10 cellular contexts compared by ENCODE assay signal in genomic region chr12:117472983-117473382, GRCh38.
DNase-seq lines count a peak whose midpoint lies in the region; ATAC-seq and TF ChIP-seq lines count a peak whose summit lies in the region.
"Had no signal": no experiment of that assay in that cellular context is flagged by ENCODE, and none has a peak within 500 bp of the region (broad histone marks: within the 10 kb centered on the region; RNA-seq: fewer than 3 reads in every experiment).

No MANE protein-coding gene starts in this region.

- no peaks in the 10 kb centered on the region for H3K4me1 Mint-ChIP-seq in mesothelial cell of epicardium

- H3K18ac ChIP-seq in mesenchymal stem cell (ENCODE audit: low read depth in 1 of 2, low read length in 2 of 2), result no peak overlapping the region

- H2AFZ ChIP-seq in DND-41 (ENCODE audit: low read depth, low read length) (no peak overlapping the region), mesenchymal stem cell (ENCODE audit: low read depth, low read length) (no peak overlapping the region)

- H2BK15ac ChIP-seq in mesenchymal stem cell (ENCODE audit: low read depth, poor library complexity, severe bottlenecking), result no peak overlapping the region

- H3K79me2 ChIP-seq in DND-41 (ENCODE audit: insufficient read depth, low read length), result no peaks in the 10 kb centered on the region

- no peak overlapping the region for H4K8ac ChIP-seq in mesenchymal stem cell (ENCODE audit: low read length)

- intact Hi-C loops in body of pancreas (cut with DNase I), result no loop called here

- H3K9me3 ChIP-seq in DND-41 (ENCODE audit: insufficient read depth, low read length, severe bottlenecking) (peaks cover 2% of the 10 kb centered on the region), body of pancreas (no peaks in the 10 kb centered on the region), mesenchymal stem cell (ENCODE audit: control insufficient read depth, low read length) (peaks cover 15% of the 10 kb centered on the region)

- H3K9me3 Mint-ChIP-seq in mesothelial cell of epicardium, result peaks cover 7% of the 10 kb centered on the region

- H3K23ac ChIP-seq in mesenchymal stem cell (ENCODE audit: low read length in 2 of 2), result no peak overlapping the region

- H4K20me1 ChIP-seq in DND-41 (ENCODE audit: insufficient read depth, low read length), result no peaks in the 10 kb centered on the region

- no peak overlapping the region for H3K27ac Mint-ChIP-seq in mesothelial cell of epicardium

- no peaks in the 10 kb centered on the region for H3K36me3 Mint-ChIP-seq in mesothelial cell of epicardium

- no peak overlapping the region for H3K14ac ChIP-seq in mesenchymal stem cell (ENCODE audit: low read length in 2 of 2)

- H3K4me1 ChIP-seq in DND-41 (ENCODE audit: insufficient read depth, low read length), result no peaks in the 10 kb centered on the region
- no peaks in the 10 kb centered on the region for H3K4me1 ChIP-seq in body of pancreas
- H3K4me1 ChIP-seq in mesenchymal stem cell (ENCODE audit: control insufficient read depth, insufficient read depth, low read depth, low read length), result peaks cover 2% of the 10 kb centered on the region

- H2BK120ac ChIP-seq in mesenchymal stem cell (ENCODE audit: low read depth, low read length), result no peak overlapping the region

- no peak overlapping the region for H3K4me2 ChIP-seq in DND-41 (ENCODE audit: insufficient read depth, low read length)
- no peak overlapping the region for H3K4me2 ChIP-seq in mesenchymal stem cell (ENCODE audit: low read length, poor library complexity, severe bottlenecking)

- ATAC-seq in DND-41 (ENCODE audit: insufficient read depth, low read depth), result no peak
- ATAC-seq in body of pancreas, result no peak
- no peak for ATAC-seq in GM18861 (IDR thresholded peaks at IDR 0.05; ENCODE audit: unreplicated experiment)
- ATAC-seq in GM19395 (IDR thresholded peaks at IDR 0.05; ENCODE audit: unreplicated experiment), result no peak

- no peak overlapping the region for H4K91ac ChIP-seq in mesenchymal stem cell (ENCODE audit: low read length)

- no peak overlapping the region for H2AK5ac ChIP-seq in mesenchymal stem cell (ENCODE audit: low read length, severe bottlenecking)

- no peak for DNase-seq in DND-41
- no peak for DNase-seq in HL-60 (ENCODE audit: low read depth in 1 of 2, low spot score in 1 of 2)
- peak in 2 of 4 donors; percentile 20 to 41 for DNase-seq in body of pancreas
- DNase-seq in mesothelial cell of epicardium (ENCODE audit: low spot score in 2 of 2, unreplicated experiment in 2 of 2), result no peak
- no peak for DNase-seq in NCI-H187 treated with DMSO at 0.1 percent for 48 hours (lab: John Stamatoyannopoulos, UW)
- no peak for DNase-seq in mesenchymal stem cell
- DNase-seq: activated naive CD4-positive, alpha-beta T cell; NCI-H187 had no signal

- peaks cover 42% of the 10 kb centered on the region for H3K27me3 Mint-ChIP-seq in mesothelial cell of epicardium (ENCODE audit: low read depth)

- H3K4me3 ChIP-seq in DND-41 (ENCODE audit: low read depth in 1 of 2, low read length in 2 of 2) (no peak overlapping the region), HL-60 (replicated peaks; ENCODE audit: insufficient read depth, low read length) (no peak overlapping the region), body of pancreas (no peak overlapping the region), mesenchymal stem cell (ENCODE audit: insufficient read depth in 1 of 2, low read depth in 1 of 2, low read length in 2 of 2) (no peak overlapping the region)

- TF ChIP-seq POLR2A in body of pancreas (IDR thresholded peaks at IDR 0.05), result no peak

- H3K27ac ChIP-seq in DND-41 (ENCODE audit: low read length) (no peak overlapping the region), HL-60 (replicated peaks) (no peak overlapping the region), body of pancreas (no peak overlapping the region), mesenchymal stem cell (ENCODE audit: low read length, poor library complexity, severe bottlenecking) (no peak overlapping the region)

- no peak overlapping the region for H3K4ac ChIP-seq in mesenchymal stem cell (ENCODE audit: low read depth in 1 of 2, low read length in 2 of 2)

- H3K4me3 Mint-ChIP-seq in mesothelial cell of epicardium, result no peak overlapping the region

- H3K36me3 ChIP-seq in DND-41 (ENCODE audit: insufficient read depth, low read length), result no peaks in the 10 kb centered on the region
- H3K36me3 ChIP-seq in body of pancreas (replicated peaks in 1 of 2; ENCODE audit: insufficient read depth in 1 of 2, low read depth in 2 of 2), result no peaks in the 10 kb centered on the region
- H3K36me3 ChIP-seq in mesenchymal stem cell (ENCODE audit: control insufficient read depth in 1 of 2, insufficient read depth in 2 of 2, low read depth in 1 of 2, low read length in 2 of 2), result no peaks in the 10 kb centered on the region

- TF ChIP-seq CTCF in DND-41 (IDR thresholded peaks at IDR 0.05; ENCODE audit: borderline replicate concordance, extremely low read depth, low read length, poor library complexity, severe bottlenecking) (peak; percentile 61), HL-60 (IDR thresholded peaks at IDR 0.05; ENCODE audit: insufficient read depth, low read length) (peak; percentile 17), body of pancreas (IDR thresholded peaks at IDR 0.05) (peak; percentile 5 to 45 (median 42)), mesothelial cell of epicardium (IDR thresholded peaks at IDR 0.05; ENCODE audit: unreplicated experiment) (peak; percentile 58)

- no peaks in the 10 kb centered on the region for H3K79me1 ChIP-seq in mesenchymal stem cell (replicated peaks; ENCODE audit: low read length, poor library complexity, severe bottlenecking)

- peaks cover 16% of the 10 kb centered on the region for H3K27me3 ChIP-seq in DND-41 (ENCODE audit: insufficient read depth, low read length, poor library complexity)
- no peaks in the 10 kb centered on the region for H3K27me3 ChIP-seq in HL-60 (ENCODE audit: insufficient read depth, poor library complexity, severe bottlenecking)
- no peaks in the 10 kb centered on the region for H3K27me3 ChIP-seq in body of pancreas
- peaks cover 0 to 47% of the 10 kb centered on the region in 2 experiments for H3K27me3 ChIP-seq in mesenchymal stem cell (ENCODE audit: control insufficient read depth in 1 of 2, insufficient read depth in 1 of 2, low read length in 2 of 2)

- WGBS in body of pancreas, 2 donors, result 46 to 59% methylated on average over 5 of the region's 5 CpGs
- 20% methylated on average over 5 of the region's 5 CpGs for WGBS in mesenchymal stem cell

- no peak overlapping the region for H2BK5ac ChIP-seq in mesenchymal stem cell (ENCODE audit: low read depth, low read length, poor library complexity, severe bottlenecking)

- H3K9ac ChIP-seq in DND-41 (ENCODE audit: low read depth, low read length) (no peak overlapping the region), mesenchymal stem cell (ENCODE audit: low read length) (no peak overlapping the region)

- H2BK12ac ChIP-seq in mesenchymal stem cell (ENCODE audit: low read length in 2 of 2), result no peak overlapping the region
